ENCODE assay signal across 3 cellular contexts in genomic region chr7:143785415-143786182, GRCh38. TPM values are rescaled to one million over a fixed set of nuclear protein-coding genes. Genes with fewer than 3 reads are reported as not detected.
"Had no signal": no experiment of that assay in that cellular context is flagged by ENCODE, and none has a peak within 500 bp of the region (broad histone marks: within the 10 kb centered on the region; RNA-seq: fewer than 3 reads in every experiment).

No MANE protein-coding gene starts in this region.

RNA-seq across cellular contexts. Expression of gene CTAGE6, which starts 28.1 kb away (rescaled TPM):
- total RNA-seq: LHCN-M2, M059J, MCF 10A had no signal
